Comparison of ENCODE assay signal across 11 cellular contexts in genomic region chr10:81820418-81820817, GRCh38. TPM values are rescaled to one million over a fixed set of nuclear protein-coding genes. Genes with fewer than 3 reads are reported as not detected.
DNase-seq lines count a peak whose midpoint lies in the region; ATAC-seq, FAIRE-seq and TF ChIP-seq lines count a peak whose summit lies in the region.
"Had no signal": no experiment of that assay in that cellular context is flagged by ENCODE, and none has a peak within 500 bp of the region (broad histone marks: within the 10 kb centered on the region; RNA-seq: fewer than 3 reads in every experiment).

No MANE protein-coding gene starts in this region.

- 2% methylated on average over 1 of the region's 1 CpG for WGBS in lower leg skin, 2 donors

- H3K36me3 ChIP-seq in keratinocyte (ENCODE audit: control insufficient read depth in 2 of 2, extremely low read depth in 1 of 2, insufficient read depth in 2 of 2, low read length in 2 of 2) (no peaks in the 10 kb centered on the region), uterus (no peaks in the 10 kb centered on the region)

- no peak overlapping the region for H3K9ac ChIP-seq in keratinocyte (ENCODE audit: control insufficient read depth, extremely low read depth, insufficient read depth, low read length)

- no peak for FAIRE-seq in keratinocyte (lab: Jason Lieb, UNC)

- H3K27me3 ChIP-seq in keratinocyte (ENCODE audit: control insufficient read depth, extremely low read depth, insufficient read depth, low read length) (no peaks in the 10 kb centered on the region), uterus (no peaks in the 10 kb centered on the region)

- dilution Hi-C loops in keratinocyte (cut with MboI; ENCODE audit: extremely low pct_ligation_motif_present, low sequenced_read_pairs), result no loop called here

- intact Hi-C loops in lower leg skin (cut with DNase I; ENCODE audit: low total_unique reads), result no loop called here
- intact Hi-C loops in uterus (cut with DNase I; ENCODE audit: low total_unique reads), result no loop called here

- H3K9me3 ChIP-seq in keratinocyte (ENCODE audit: control insufficient read depth, low read depth, low read length), result no peaks in the 10 kb centered on the region
- no peaks in the 10 kb centered on the region for H3K9me3 ChIP-seq in uterus

- TF ChIP-seq POLR2A in lower leg skin (IDR thresholded peaks at IDR 0.05) (no peak), uterus (IDR thresholded peaks at IDR 0.05) (no peak)

- no peak overlapping the region for H3K27ac ChIP-seq in keratinocyte (ENCODE audit: control insufficient read depth, insufficient read depth, low read length)
- H3K27ac ChIP-seq in uterus, result no peak overlapping the region

- no peak overlapping the region for H2AFZ ChIP-seq in keratinocyte (ENCODE audit: control insufficient read depth, low read length)

- peak; percentile 1 to 17 for DNase-seq in AML-193 (lab: John Stamatoyannopoulos, UW)
- peak; percentile 52 for DNase-seq in OCI-M1 (lab: John Stamatoyannopoulos, UW)
- no peak for DNase-seq in keratinocyte (ENCODE audit: low read depth, low spot score)
- DNase-seq in lower leg skin (ENCODE audit: low spot score in 2 of 2), result no peak
- DNase-seq in uterus, result no peak
- DNase-seq in stimulated activated CD4-positive, alpha-beta T cell treated with anti-CD3 and anti-CD28 coated beads, Interleukin-12 subunit alpha, Interleukin-12 subunit beta, amount 100 ng/mL, for 4 hours, result no peak
- DNase-seq: CD8-positive, alpha-beta T cell; NCI-H1048; stimulated activated CD4-positive, alpha-beta T cell treated with anti-CD3 and anti-CD28 coated beads, Interleukin-4, amount 100 ng/mL, for 1 hour had no signal

- no peaks in the 10 kb centered on the region for H3K4me1 ChIP-seq in keratinocyte (ENCODE audit: control insufficient read depth, extremely low read depth, insufficient read depth, low read length)
- H3K4me1 ChIP-seq in uterus, result no peaks in the 10 kb centered on the region

- ATAC-seq in HG03108 (IDR thresholded peaks at IDR 0.05; ENCODE audit: unreplicated experiment), result no peak
- ATAC-seq: CD8-positive, alpha-beta T cell had no signal

- no peaks in the 10 kb centered on the region for H4K20me1 ChIP-seq in keratinocyte (ENCODE audit: control insufficient read depth, extremely low read depth, insufficient read depth, low read length)

- H3K79me2 ChIP-seq in keratinocyte (ENCODE audit: control insufficient read depth, insufficient read depth, low read length), result no peaks in the 10 kb centered on the region

- TF ChIP-seq CTCF in GM12874 (IDR thresholded peaks at IDR 0.05; ENCODE audit: insufficient read depth, low read depth, low read length), result 0 out of 2 replicates have a peak, but pooled peaks have one; percentile 11
- TF ChIP-seq CTCF in keratinocyte (optimal IDR thresholded peaks at IDR 0.05 in 1 of 3, IDR thresholded peaks at IDR 0.05 in 1 of 3, conservative IDR thresholded peaks at IDR 0.05 in 1 of 3; ENCODE audit: extremely low read depth in 1 of 3, insufficient read depth in 2 of 3, low read length in 3 of 3), result peak in 2 of 3 experiments; percentile 5 to 35
- TF ChIP-seq CTCF in lower leg skin (IDR thresholded peaks at IDR 0.05), result no peak
- TF ChIP-seq CTCF in uterus (IDR thresholded peaks at IDR 0.05), result no peak

- H3K4me3 ChIP-seq in keratinocyte (ENCODE audit: control insufficient read depth in 2 of 3, extremely low read depth in 1 of 3, insufficient read depth in 2 of 3, low read depth in 1 of 3, low read length in 3 of 3) (no peak overlapping the region), lower leg skin (ENCODE audit: low read depth, poor library complexity, severe bottlenecking) (no peak overlapping the region), uterus (no peak overlapping the region)

- H3K4me2 ChIP-seq in keratinocyte (ENCODE audit: control insufficient read depth, extremely low read depth, insufficient read depth, low read depth, low read length), result no peak overlapping the region

- H3K9me1 ChIP-seq in keratinocyte (ENCODE audit: control insufficient read depth, extremely low read depth, insufficient read depth, low read length), result no peaks in the 10 kb centered on the region

RNA-seq across cellular contexts. Expression of gene NRG3, which starts 54.6 kb away (rescaled TPM):
- not detected in 3 replicates for polyA plus RNA-seq in keratinocyte
- polyA plus RNA-seq in keratinocyte (2011; ENCODE audit: low read depth), result not detected
- not detected in 2 replicates for polyA plus RNA-seq in keratinocyte (2011; cell fraction: cytosol; rRNA removed)
- not detected in 2 replicates for polyA plus RNA-seq in keratinocyte (2011; cell fraction: nucleus; rRNA removed)
- not detected in 2 replicates for polyA plus RNA-seq in keratinocyte (2012; ENCODE audit: low replicate concordance)
- not detected in 3 replicates for polyA minus RNA-seq in keratinocyte
- not detected for polyA minus RNA-seq in keratinocyte (2011; cell fraction: cytosol; rRNA and poly(A)+ RNA removed)
- not detected in 2 replicates for polyA minus RNA-seq in keratinocyte (2011; cell fraction: nucleus; rRNA and poly(A)+ RNA removed)
- total RNA-seq in lower leg skin (1 to 10 TPM in 1 of 4 donors, under 1 TPM in 3; 0.15 to 2.5 (median 0.50) TPM), uterus (1 to 10 TPM in 1 of 4 donors, under 1 TPM in 1, not detected in 2; 0.27 to 1.0 TPM)
- total RNA-seq: CD8-positive, alpha-beta T cell had no signal

Comparison
In these comparisons a context has a peak if more than half of its experiments do, and no peak if none do; other contexts are left out.
1. DNase-seq: peak in AML-193 (2 of 2) and OCI-M1 (single experiment); none in keratinocyte (single experiment), lower leg skin (0 of 2), uterus (0 of 2) and stimulated activated CD4-positive, alpha-beta T cell treated with anti-CD3 and anti-CD28 coated beads, Interleukin-12 subunit alpha, Interleukin-12 subunit beta, amount 100 ng/mL, for 4 hours (single experiment).
2. CTCF ChIP-seq: peak in GM12874 (single experiment) and keratinocyte (2 of 3); none in lower leg skin (0 of 3) and uterus (0 of 4).